8 cellular contexts compared by ENCODE assay signal in genomic region chrX:153944140-153944799, GRCh38. TPM values are rescaled to one million over a fixed set of nuclear protein-coding genes. Genes with fewer than 3 reads are reported as not detected.
A peak's percentile ranks its signal among the peaks of the same experiment; 100 is the strongest.
DNase-seq lines count a peak whose midpoint lies in the region; ATAC-seq and TF ChIP-seq lines count a peak whose summit lies in the region.

Gene RENBP (minus strand): TSS chrX:153944643. CDS start chrX:153944610, 33 bp downstream.

- peak; percentile 25 for ATAC-seq in activated naive CD8-positive, alpha-beta T cell treated with anti-CD3 and anti-CD28 coated beads, Interleukin-2, amount 10 ng/mL, durations not matched to agents 7 days and 5 days (ENCODE audit: low read depth)
- ATAC-seq in stimulated activated effector memory CD8-positive, alpha-beta T cell treated with anti-CD3 and anti-CD28 coated beads, Interleukin-12 subunit alpha, Interleukin-12 subunit beta, amount 100 ng/mL, for 72 hours: peak; percentile 23
- ATAC-seq in HG03378 (IDR thresholded peaks at IDR 0.05; ENCODE audit: unreplicated experiment) (no peak), HG02981 (IDR thresholded peaks at IDR 0.05; ENCODE audit: unreplicated experiment) (no peak)

- CTCF ChIA-PET in mammary epithelial cell (lab: Charles Lee; ENCODE audit: low non-redundant PET): no interaction called here
- CTCF ChIA-PET in RWPE1 (lab: Yijun Ruan, JAX): no interaction called here

- H3K27me3 ChIP-seq in breast epithelium: peaks cover 0 to 52% of the 10 kb centered on the region in 2 donors
- no peaks in the 10 kb centered on the region for H3K27me3 ChIP-seq in mammary epithelial cell (ENCODE audit: insufficient read depth, low read length)

- no peak within 1 kb of the TSS for H3K9ac ChIP-seq in mammary epithelial cell (ENCODE audit: insufficient read depth, low read length)

- H3K4me1 Mint-ChIP-seq in activated naive CD8-positive, alpha-beta T cell treated with anti-CD3 and anti-CD28 coated beads, Interleukin-2, amount 10 ng/mL, durations not matched to agents 7 days and 5 days: peaks cover 14% of the 10 kb centered on the region
- peaks cover 27 to 29% of the 10 kb centered on the region in 2 donors for H3K4me1 Mint-ChIP-seq in immature natural killer cell
- H3K4me1 Mint-ChIP-seq in stimulated activated effector memory CD8-positive, alpha-beta T cell treated with anti-CD3 and anti-CD28 coated beads, Interleukin-12 subunit alpha, Interleukin-12 subunit beta, amount 100 ng/mL, for 72 hours: peaks cover 21% of the 10 kb centered on the region

- no peaks in the 10 kb centered on the region for H3K79me2 ChIP-seq in mammary epithelial cell (ENCODE audit: insufficient read depth, low read length)

- H3K4me3 ChIP-seq in breast epithelium: peak within 1 kb of the TSS; percentile 29 to 51 (median 43)
- no peak within 1 kb of the TSS for H3K4me3 ChIP-seq in mammary epithelial cell (replicated peaks in 1 of 3; ENCODE audit: insufficient read depth in 1 of 3, low read depth in 2 of 3, low read length in 3 of 3)

- no peak within 1 kb of the TSS for H2AFZ ChIP-seq in mammary epithelial cell (ENCODE audit: low read depth, low read length)

- H3K4me1 ChIP-seq in breast epithelium (no peaks in the 10 kb centered on the region), mammary epithelial cell (ENCODE audit: insufficient read depth, low read length) (no peaks in the 10 kb centered on the region)

- BruUV-seq in mammary epithelial cell (replicated peaks; lab: Mats Ljungman, UMichigan): no TSS peak

- dilution Hi-C loops in mammary epithelial cell (cut with HindIII; ENCODE audit: low sequenced_read_pairs): no loop called here

- peaks cover 3% of the 10 kb centered on the region for H3K36me3 Mint-ChIP-seq in activated naive CD8-positive, alpha-beta T cell treated with anti-CD3 and anti-CD28 coated beads, Interleukin-2, amount 10 ng/mL, durations not matched to agents 7 days and 5 days
- peaks cover 0 to 10% (median 4%) of the 10 kb centered on the region in 3 donors for H3K36me3 Mint-ChIP-seq in immature natural killer cell
- peaks cover 27% of the 10 kb centered on the region for H3K36me3 Mint-ChIP-seq in stimulated activated effector memory CD8-positive, alpha-beta T cell treated with anti-CD3 and anti-CD28 coated beads, Interleukin-12 subunit alpha, Interleukin-12 subunit beta, amount 100 ng/mL, for 72 hours

- H3K4me2 ChIP-seq in mammary epithelial cell (ENCODE audit: insufficient read depth, low read depth, low read length): no peak within 1 kb of the TSS

- 68% methylated on average over 7 of the region's 31 CpGs for WGBS in mammary epithelial cell (ENCODE audit: low coverage, missing lambda C conversion rate)

- no peak for DNase-seq in breast epithelium (ENCODE audit: low spot score in 2 of 2)
- DNase-seq in mammary epithelial cell: no peak
- peak; percentile 53 for DNase-seq in activated naive CD8-positive, alpha-beta T cell treated with anti-CD3 and anti-CD28 coated beads, Interleukin-2, amount 10 ng/mL, durations not matched to agents 7 days and 5 days
- no peak for DNase-seq in immature natural killer cell
- no peak for DNase-seq in stimulated activated effector memory CD8-positive, alpha-beta T cell treated with anti-CD3 and anti-CD28 coated beads, Interleukin-12 subunit alpha, Interleukin-12 subunit beta, amount 100 ng/mL, for 72 hours (ENCODE audit: low spot score in 2 of 2)
- DNase-seq in RWPE1 (ENCODE audit: low spot score): no peak

- intact Hi-C loops in breast epithelium (cut with DNase I; ENCODE audit: low total_unique reads) (no loop called here), mammary epithelial cell (cut with micrococcal nuclease) (no loop called here)

- H3K9me3 ChIP-seq in breast epithelium (no peaks in the 10 kb centered on the region), mammary epithelial cell (replicated peaks; ENCODE audit: insufficient read depth, low read length) (no peaks in the 10 kb centered on the region)

- H3K27ac ChIP-seq in breast epithelium (peak within 1 kb of the TSS in 1 of 2 donors; percentile 48), mammary epithelial cell (ENCODE audit: insufficient read depth, low read depth, low read length) (no peak within 1 kb of the TSS), RWPE1 (no peak within 1 kb of the TSS)

- peak within 1 kb of the TSS; percentile 87 for H3K4me3 Mint-ChIP-seq in activated naive CD8-positive, alpha-beta T cell treated with anti-CD3 and anti-CD28 coated beads, Interleukin-2, amount 10 ng/mL, durations not matched to agents 7 days and 5 days
- H3K4me3 Mint-ChIP-seq in immature natural killer cell: peak within 1 kb of the TSS; percentile 73 to 83 (median 76)
- H3K4me3 Mint-ChIP-seq in stimulated activated effector memory CD8-positive, alpha-beta T cell treated with anti-CD3 and anti-CD28 coated beads, Interleukin-12 subunit alpha, Interleukin-12 subunit beta, amount 100 ng/mL, for 72 hours: peak within 1 kb of the TSS; percentile 61

- H4K20me1 ChIP-seq in mammary epithelial cell (ENCODE audit: insufficient read depth, low read length): no peaks in the 10 kb centered on the region

- TF ChIP-seq POLR2A in breast epithelium (IDR thresholded peaks at IDR 0.05): no peak

- H3K36me3 ChIP-seq in breast epithelium: no peaks in the 10 kb centered on the region
- H3K36me3 ChIP-seq in mammary epithelial cell (ENCODE audit: insufficient read depth, low read length): no peaks in the 10 kb centered on the region

- peak within 1 kb of the TSS; percentile 83 for H3K27ac Mint-ChIP-seq in activated naive CD8-positive, alpha-beta T cell treated with anti-CD3 and anti-CD28 coated beads, Interleukin-2, amount 10 ng/mL, durations not matched to agents 7 days and 5 days
- H3K27ac Mint-ChIP-seq in immature natural killer cell: peak within 1 kb of the TSS in 5 of 6 donors; percentile 55 to 77 (median 66)
- H3K27ac Mint-ChIP-seq in stimulated activated effector memory CD8-positive, alpha-beta T cell treated with anti-CD3 and anti-CD28 coated beads, Interleukin-12 subunit alpha, Interleukin-12 subunit beta, amount 100 ng/mL, for 72 hours: peak within 1 kb of the TSS; percentile 70

- H3K27me3 Mint-ChIP-seq in activated naive CD8-positive, alpha-beta T cell treated with anti-CD3 and anti-CD28 coated beads, Interleukin-2, amount 10 ng/mL, durations not matched to agents 7 days and 5 days: no peaks in the 10 kb centered on the region
- peaks cover 0 to 9% (median 7%) of the 10 kb centered on the region in 3 donors for H3K27me3 Mint-ChIP-seq in immature natural killer cell (ENCODE audit: low read depth in 3 of 3)

- no peaks in the 10 kb centered on the region for H3K9me3 Mint-ChIP-seq in activated naive CD8-positive, alpha-beta T cell treated with anti-CD3 and anti-CD28 coated beads, Interleukin-2, amount 10 ng/mL, durations not matched to agents 7 days and 5 days
- H3K9me3 Mint-ChIP-seq in immature natural killer cell: no peaks in the 10 kb centered on the region
- no peaks in the 10 kb centered on the region for H3K9me3 Mint-ChIP-seq in stimulated activated effector memory CD8-positive, alpha-beta T cell treated with anti-CD3 and anti-CD28 coated beads, Interleukin-12 subunit alpha, Interleukin-12 subunit beta, amount 100 ng/mL, for 72 hours

- POLR2A ChIA-PET in activated naive CD8-positive, alpha-beta T cell treated with anti-CD3 and anti-CD28 coated beads, Interleukin-2, amount 10 ng/mL, durations not matched to agents 7 days and 5 days (lab: Charles Lee): interaction anchor here (0.9 to 12.8 kb wide), 4 partner anchors 10 to 124 kb away, joined by 4 to 185 read pairs (median 4); partner anchors contain the start of genes ARHGAP4 and NAA10
- POLR2A ChIA-PET in RWPE1 (lab: Yijun Ruan, JAX; ENCODE audit: low non-redundant PET): no interaction called here

- in situ Hi-C loops in mammary epithelial cell (cut with MboI; ENCODE audit: low sequenced_read_pairs in 2 of 2): no loop called here

- TF ChIP-seq CTCF in breast epithelium (IDR thresholded peaks at IDR 0.05) (no peak), mammary epithelial cell (conservative IDR thresholded peaks at IDR 0.05 in 1 of 2, IDR thresholded peaks at IDR 0.05 in 1 of 2; ENCODE audit: extremely low read depth in 1 of 2, insufficient read depth in 1 of 2, low read depth in 1 of 2, low read length in 2 of 2) (no peak), RWPE1 (conservative IDR thresholded peaks at IDR 0.05; ENCODE audit: low read depth) (no peak)

RNA-seq across cellular contexts. Expression of gene RENBP, which starts in this region (rescaled TPM):
- 10 to 100 TPM in 1 of 3 donors, 1 to 10 TPM in 2; 6.6 to 50.7 (median 6.9) TPM for total RNA-seq in breast epithelium
- not detected for total RNA-seq in mammary epithelial cell
- polyA plus RNA-seq in mammary epithelial cell: not detected
- polyA minus RNA-seq in mammary epithelial cell: not detected
- total RNA-seq in activated naive CD8-positive, alpha-beta T cell treated with anti-CD3 and anti-CD28 coated beads, Interleukin-2, amount 10 ng/mL, durations not matched to agents 7 days and 5 days: 10 to 100 TPM; 18.1 to 18.8 TPM
- 1 to 10 TPM in 1 of 3 donors, under 1 TPM in 1, not detected in 1; 0.93 to 3.1 TPM for polyA plus RNA-seq in immature natural killer cell

Comparison
In these comparisons a context has a peak if more than half of its experiments do, and no peak if none do; other contexts are left out.
1. RNA of gene RENBP (total RNA-seq): 18.1 to 18.8 TPM in activated naive CD8-positive, alpha-beta T cell treated with anti-CD3 and anti-CD28 coated beads, Interleukin-2, amount 10 ng/mL, durations not matched to agents 7 days and 5 days and 6.6 to 50.7 TPM in breast epithelium; not detected in mammary epithelial cell; every median in the first group is over 4 times any median in the second.
2. H3K4me3 ChIP-seq: peak in breast epithelium (3 of 3); none in mammary epithelial cell (0 of 3).
3. ATAC-seq: peak in activated naive CD8-positive, alpha-beta T cell treated with anti-CD3 and anti-CD28 coated beads, Interleukin-2, amount 10 ng/mL, durations not matched to agents 7 days and 5 days (single experiment) and stimulated activated effector memory CD8-positive, alpha-beta T cell treated with anti-CD3 and anti-CD28 coated beads, Interleukin-12 subunit alpha, Interleukin-12 subunit beta, amount 100 ng/mL, for 72 hours (single experiment); none in HG03378 (single experiment) and HG02981 (single experiment).
4. Peak in every context shown above with its lines, with median percentiles within 50 percentile points of each other: H3K27ac Mint-ChIP-seq and H3K4me3 Mint-ChIP-seq.